In the genomic region with DNA sequence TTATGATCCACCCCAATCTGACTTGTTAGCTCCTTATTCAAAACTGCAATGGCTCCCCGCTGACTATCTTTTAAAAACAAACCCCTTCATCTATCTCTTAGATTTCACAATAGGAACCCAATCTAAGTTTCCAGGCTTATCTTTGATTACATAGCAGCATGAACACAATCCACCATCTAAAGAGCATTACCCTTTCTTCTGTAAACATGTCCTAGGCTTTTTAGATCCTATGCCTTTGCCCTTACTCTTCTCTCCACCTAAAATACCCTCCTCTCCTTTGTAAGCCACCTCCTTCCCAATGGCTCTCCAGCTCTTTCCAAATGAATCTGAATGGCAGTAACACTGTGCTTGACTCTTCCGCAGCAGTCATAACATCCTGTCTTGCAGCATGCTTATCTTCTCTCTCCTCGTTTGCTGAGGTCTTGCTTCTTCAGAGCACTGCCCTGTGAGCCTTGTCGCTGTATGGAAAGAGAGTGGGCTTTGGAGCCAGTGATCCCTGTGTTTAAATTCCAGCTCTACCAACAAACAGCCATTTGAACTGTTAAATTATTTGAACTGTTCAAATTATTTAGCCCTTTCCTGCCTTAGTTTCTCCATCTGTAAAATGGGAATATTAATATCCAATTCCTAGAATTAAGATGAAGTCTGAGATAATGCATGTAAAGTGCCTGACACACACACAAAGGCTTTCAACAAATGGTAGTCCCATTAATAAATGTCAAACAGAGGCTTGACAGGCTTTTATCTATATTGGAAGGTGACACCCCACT, we compare ENCODE assay signal across 19 cellular contexts. TPM values are rescaled to one million over a fixed set of nuclear protein-coding genes. Genes with fewer than 3 reads are reported as not detected.
A peak's percentile ranks its signal among the peaks of the same experiment; 100 is the strongest.
DNase-seq lines count a peak whose midpoint lies in the region; ATAC-seq and TF ChIP-seq lines count a peak whose summit lies in the region.
"Had no signal": no experiment of that assay in that cellular context is flagged by ENCODE, and none has a peak within 500 bp of the region (broad histone marks: within the 10 kb centered on the region; RNA-seq: fewer than 3 reads in every experiment).

No MANE protein-coding gene starts in this region.

- H3K36me3 ChIP-seq in HEK293 (ENCODE audit: control insufficient read depth in 2 of 2, insufficient read depth in 1 of 2, low read length in 2 of 2) = no peaks in the 10 kb centered on the region
- H3K36me3 ChIP-seq in WERI-Rb-1 = no peaks in the 10 kb centered on the region
- H3K36me3 ChIP-seq in CD8-positive, alpha-beta T cell (ENCODE audit: insufficient read depth, low read length) = no peaks in the 10 kb centered on the region
- no peaks in the 10 kb centered on the region for H3K36me3 ChIP-seq in left ventricle myocardium inferior
- H3K36me3 ChIP-seq: BE2C, SJCRH30 had no signal

- H3K4me1 ChIP-seq in HEK293 (ENCODE audit: control insufficient read depth, insufficient read depth, low read length) (peaks cover 5% of the 10 kb centered on the region), left ventricle myocardium inferior (no peaks in the 10 kb centered on the region)
- H3K4me1 ChIP-seq in CD8-positive, alpha-beta T cell (ENCODE audit: insufficient read depth, low read length) = no peaks in the 10 kb centered on the region
- H3K4me1 ChIP-seq: SJCRH30 had no signal

- no peak for ATAC-seq in activated T-cell treated with anti-CD3 and anti-CD28 coated beads, Interleukin-2, amount 50 U/mL, for 4 hours
- ATAC-seq in CD8-positive, alpha-beta T cell = no peak
- ATAC-seq: GM12878 had no signal

- peak overlapping the region; percentile 1 for H3K27ac Mint-ChIP-seq in nephron progenitor cell
- no peak overlapping the region for H3K27ac Mint-ChIP-seq in CD8-positive, alpha-beta T cell
- H3K27ac Mint-ChIP-seq: H9 had no signal

- H3K27me3 Mint-ChIP-seq in nephron progenitor cell (ENCODE audit: low read depth, poor library complexity) = peaks cover 3% of the 10 kb centered on the region
- no peaks in the 10 kb centered on the region for H3K27me3 Mint-ChIP-seq in activated T-cell treated with anti-CD3 and anti-CD28 coated beads, Interleukin-2, amount 50 U/mL, for 4 hours (ENCODE audit: low read depth)
- no peaks in the 10 kb centered on the region for H3K27me3 Mint-ChIP-seq in CD8-positive, alpha-beta T cell (ENCODE audit: low read depth)

- no peak overlapping the region for H3K4me3 Mint-ChIP-seq in nephron progenitor cell
- H3K4me3 Mint-ChIP-seq in activated T-cell treated with anti-CD3 and anti-CD28 coated beads, Interleukin-2, amount 50 U/mL, for 4 hours = no peak overlapping the region
- H3K4me3 Mint-ChIP-seq in CD8-positive, alpha-beta T cell = no peak overlapping the region
- H3K4me3 Mint-ChIP-seq: H9 had no signal

- H3K27ac ChIP-seq in HEK293 (ENCODE audit: extremely low read depth, low read depth, low read length) (no peak overlapping the region), WERI-Rb-1 (peak overlapping the region; percentile 4; the same call in 1 of the 2 replicates), left ventricle myocardium inferior (replicated peaks) (no peak overlapping the region)
- H3K27ac ChIP-seq in CD8-positive, alpha-beta T cell (ENCODE audit: low read depth, low read length) = no peak overlapping the region
- H3K27ac ChIP-seq: SJCRH30 had no signal

- TF ChIP-seq CTCF in HEK293 (tag by site-specific recombination; IDR thresholded peaks at IDR 0.05) (no peak), WERI-Rb-1 (IDR thresholded peaks at IDR 0.05; ENCODE audit: low read depth, low read length) (no peak), fibroblast of villous mesenchyme (IDR thresholded peaks at IDR 0.05; ENCODE audit: insufficient read depth, low read depth, low read length) (no peak), nephron progenitor cell (IDR thresholded peaks at IDR 0.05) (no peak), left ventricle myocardium inferior (IDR thresholded peaks at IDR 0.05; ENCODE audit: borderline replicate concordance) (no peak)
- no peak for TF ChIP-seq CTCF in CD8-positive, alpha-beta T cell (IDR thresholded peaks at IDR 0.05)

- no peaks in the 10 kb centered on the region for H3K27me3 ChIP-seq in WERI-Rb-1 (ENCODE audit: insufficient read depth, low read depth, severe bottlenecking)
- no peaks in the 10 kb centered on the region for H3K27me3 ChIP-seq in CD8-positive, alpha-beta T cell (ENCODE audit: insufficient read depth, low read length)
- peaks cover 20% of the 10 kb centered on the region for H3K27me3 ChIP-seq in left ventricle myocardium inferior (ENCODE audit: low read depth)
- H3K27me3 ChIP-seq: SJCRH30 had no signal

- DNase-seq in WERI-Rb-1 = no peak
- peak; percentile 51 for DNase-seq in fibroblast of villous mesenchyme (ENCODE audit: low read depth)
- no peak for DNase-seq in nephron progenitor cell
- DNase-seq in activated T-cell treated with anti-CD3 and anti-CD28 coated beads, Interleukin-2, amount 50 U/mL, for 4 hours = no peak
- no peak for DNase-seq in CD8-positive, alpha-beta T cell
- DNase-seq in left ventricle myocardium inferior = no peak
- DNase-seq: BE2C, DMS 273 treated with DMSO at 0.1 percent for 48 hours, DMS79 treated with DMSO at 0.1 percent for 48 hours, H9, NCI-H1105, NCI-H146, NCI-H2029, NCI-H2227 treated with DMSO at 0.1 percent for 48 hours, NCI-H510A, NCI-H748 treated with DMSO at 0.1 percent for 48 hours, SJCRH30 had no signal

- no peaks in the 10 kb centered on the region for H3K36me3 Mint-ChIP-seq in nephron progenitor cell (ENCODE audit: low read depth)
- H3K36me3 Mint-ChIP-seq in activated T-cell treated with anti-CD3 and anti-CD28 coated beads, Interleukin-2, amount 50 U/mL, for 4 hours (ENCODE audit: insufficient read depth) = no peaks in the 10 kb centered on the region
- H3K36me3 Mint-ChIP-seq in CD8-positive, alpha-beta T cell = no peaks in the 10 kb centered on the region

- no peak overlapping the region for H3K4me3 ChIP-seq in HEK293 (ENCODE audit: low read depth, low read length)
- no peak overlapping the region for H3K4me3 ChIP-seq in WERI-Rb-1 (ENCODE audit: low read depth, low read length)
- H3K4me3 ChIP-seq in fibroblast of villous mesenchyme (ENCODE audit: low read depth, low read length) = no peak overlapping the region
- H3K4me3 ChIP-seq in CD8-positive, alpha-beta T cell (ENCODE audit: low read depth, low read length) = no peak overlapping the region
- no peak overlapping the region for H3K4me3 ChIP-seq in left ventricle myocardium inferior
- H3K4me3 ChIP-seq: GM12878, SJCRH30 had no signal

- H3K9me3 ChIP-seq in HEK293 (ENCODE audit: control insufficient read depth, insufficient read depth, low read depth, low read length) (no peaks in the 10 kb centered on the region), WERI-Rb-1 (ENCODE audit: severe bottlenecking) (no peaks in the 10 kb centered on the region), left ventricle myocardium inferior (replicated peaks) (no peaks in the 10 kb centered on the region)
- H3K9me3 ChIP-seq in CD8-positive, alpha-beta T cell (ENCODE audit: low read length) = no peaks in the 10 kb centered on the region
- H3K9me3 ChIP-seq: BE2C, SJCRH30 had no signal

- POLR2A ChIA-PET in HEK293 (lab: Yijun Ruan, JAX) = no interaction called here
- POLR2A ChIA-PET in CD8-positive, alpha-beta T cell (lab: Charles Lee) = no interaction called here

- CTCF ChIA-PET in HEK293 (lab: Yijun Ruan, JAX) = no interaction called here
- CTCF ChIA-PET in CD8-positive, alpha-beta T cell (lab: Charles Lee) = interaction anchor here (1.2 kb wide), 1 partner anchor 13 kb away, joined by 4 read pairs; no protein-coding TSS in a partner anchor

- no peaks in the 10 kb centered on the region for H3K9me3 Mint-ChIP-seq in nephron progenitor cell
- H3K9me3 Mint-ChIP-seq in activated T-cell treated with anti-CD3 and anti-CD28 coated beads, Interleukin-2, amount 50 U/mL, for 4 hours = no peaks in the 10 kb centered on the region
- H3K9me3 Mint-ChIP-seq in CD8-positive, alpha-beta T cell = no peaks in the 10 kb centered on the region
- H3K9me3 Mint-ChIP-seq: H9 had no signal

- intact Hi-C loops in CD8-positive, alpha-beta T cell (cut with DNase I, micrococcal nuclease) = no loop called here
- intact Hi-C loops in left ventricle myocardium inferior (cut with micrococcal nuclease) = no loop called here

- peaks cover 42% of the 10 kb centered on the region for H3K4me1 Mint-ChIP-seq in nephron progenitor cell
- peaks cover 12% of the 10 kb centered on the region for H3K4me1 Mint-ChIP-seq in activated T-cell treated with anti-CD3 and anti-CD28 coated beads, Interleukin-2, amount 50 U/mL, for 4 hours (ENCODE audit: low read depth)
- H3K4me1 Mint-ChIP-seq in CD8-positive, alpha-beta T cell (ENCODE audit: low read depth) = peaks cover 14% of the 10 kb centered on the region

TF ChIP-seq in HEK293, 187 proteins besides CTCF, POLR2A, EP300 and RAD21:
- no peak for TF ChIP-seq ATF2 (tag by site-specific recombination; IDR thresholded peaks at IDR 0.05; ENCODE audit: low read depth)
- TF ChIP-seq TRIM28 (IDR thresholded peaks at IDR 0.05; ENCODE audit: borderline replicate concordance, low read length) = peak; percentile 49; the same call in 1 of the 2 replicates

RNA-seq across cellular contexts. Expression of gene TSPAN5, which starts 16.2 kb away (rescaled TPM):
- total RNA-seq in fibroblast of villous mesenchyme (46.1 and 50.5 TPM in 2 replicates), left ventricle myocardium inferior (1.7 TPM)
- 10 to 100 TPM; 22.8 to 26.8 (median 23.8) TPM for total RNA-seq in activated T-cell treated with anti-CD3 and anti-CD28 coated beads, Interleukin-2, amount 50 U/mL, for 4 hours
- 1 to 10 TPM; 1.6 to 1.9 TPM for total RNA-seq in CD8-positive, alpha-beta T cell
